Comparison of ENCODE assay signal across 23 cellular contexts in genomic region chr15:61992518-61992917, GRCh38.
DNase-seq lines count a peak whose midpoint lies in the region; ATAC-seq, FAIRE-seq and TF ChIP-seq lines count a peak whose summit lies in the region.
"Had no signal": no experiment of that assay in that cellular context is flagged by ENCODE, and none has a peak within 500 bp of the region (broad histone marks: within the 10 kb centered on the region; RNA-seq: fewer than 3 reads in every experiment).

No MANE protein-coding gene starts in this region.

- no peaks in the 10 kb centered on the region for H3K79me2 ChIP-seq in K562 (ENCODE audit: control insufficient read depth, insufficient read depth, low read length)

- H3K4me2 ChIP-seq in K562 (ENCODE audit: insufficient read depth, low read length), result no peak overlapping the region
- H3K4me2 ChIP-seq: BLaER1 treated with 17β-estradiol and CSF1 and Interleukin-3, amounts not matched to agents 10 nM and 100 nM; GM23338 had no signal

- no peak for ATAC-seq in activated naive CD4-positive, alpha-beta T cell treated with anti-CD3 and anti-CD28 coated beads, Interleukin-2, amount 50 U/mL, for 72 hours
- no peak for ATAC-seq in T-cell (replicated peaks in 1 of 4)
- no peak for ATAC-seq in K562
- ATAC-seq in naive B cell (ENCODE audit: low read depth in 2 of 2), result no peak
- no peak for ATAC-seq in HG03135 (IDR thresholded peaks at IDR 0.05; ENCODE audit: unreplicated experiment)
- ATAC-seq: CD8-positive, alpha-beta T cell; GM12878; GM23338 had no signal

- no peak for TF ChIP-seq EP300 in K562 (IDR thresholded peaks at IDR 0.05; ENCODE audit: low read length)

- intact Hi-C loops in K562 (cut with micrococcal nuclease), result no loop called here

- peak overlapping the region; percentile 23 for H3K27ac Mint-ChIP-seq in activated naive CD4-positive, alpha-beta T cell treated with anti-CD3 and anti-CD28 coated beads, Interleukin-2, amount 50 U/mL, for 24 hours
- H3K27ac Mint-ChIP-seq in activated naive CD4-positive, alpha-beta T cell treated with anti-CD3 and anti-CD28 coated beads, Interleukin-2, amount 50 U/mL, for 72 hours, result no peak overlapping the region
- peak overlapping the region; percentile 45 to 55 for H3K27ac Mint-ChIP-seq in T-cell
- peak overlapping the region; percentile 8 to 81 (median 50) for H3K27ac Mint-ChIP-seq in naive B cell
- H3K27ac Mint-ChIP-seq: B cell, GM23338 had no signal

- H3K27ac ChIP-seq in K562 (ENCODE audit: extremely low read depth, low read depth, low read length), result no peak overlapping the region
- H3K27ac ChIP-seq: BLaER1 treated with 17β-estradiol and CSF1 and Interleukin-3, amounts not matched to agents 10 nM and 100 nM had no signal

- H3K27me3 Mint-ChIP-seq in activated naive CD4-positive, alpha-beta T cell treated with anti-CD3 and anti-CD28 coated beads, Interleukin-2, amount 50 U/mL, for 24 hours, result no peaks in the 10 kb centered on the region
- H3K27me3 Mint-ChIP-seq in T-cell (no peaks in the 10 kb centered on the region), naive B cell (no peaks in the 10 kb centered on the region)
- H3K27me3 Mint-ChIP-seq: B cell had no signal

- H3K36me3 Mint-ChIP-seq in activated naive CD4-positive, alpha-beta T cell treated with anti-CD3 and anti-CD28 coated beads, Interleukin-2, amount 50 U/mL, for 24 hours, result peaks cover 48% of the 10 kb centered on the region
- H3K36me3 Mint-ChIP-seq in activated naive CD4-positive, alpha-beta T cell treated with anti-CD3 and anti-CD28 coated beads, Interleukin-2, amount 50 U/mL, for 72 hours, result peaks cover 17 to 45% of the 10 kb centered on the region in 2 donors
- H3K36me3 Mint-ChIP-seq in T-cell (peaks cover 65% of the 10 kb centered on the region), naive B cell (peaks cover 23 to 26% of the 10 kb centered on the region in 2 donors)

- in situ Hi-C loops in K562 (cut with MboI), result no loop called here

- H3K9me3 Mint-ChIP-seq in activated naive CD4-positive, alpha-beta T cell treated with anti-CD3 and anti-CD28 coated beads, Interleukin-2, amount 50 U/mL, for 24 hours, result peaks cover 12% of the 10 kb centered on the region
- no peaks in the 10 kb centered on the region for H3K9me3 Mint-ChIP-seq in activated naive CD4-positive, alpha-beta T cell treated with anti-CD3 and anti-CD28 coated beads, Interleukin-2, amount 50 U/mL, for 72 hours
- H3K9me3 Mint-ChIP-seq in T-cell (peaks cover 0 to 8% (median 1%) of the 10 kb centered on the region in 3 donors), naive B cell (peaks cover 0 to 13% (median 3%) of the 10 kb centered on the region in 7 donors)
- H3K9me3 Mint-ChIP-seq: GM23338 had no signal

- no peak for TF ChIP-seq RAD21 in K562 (CRISPR knock-in tag; conservative IDR thresholded peaks at IDR 0.05 in 1 of 2, IDR thresholded peaks at IDR 0.05 in 1 of 2)

- BruUV-seq in K562 (replicated peaks; lab: Mats Ljungman, UMichigan), result no TSS peak

- TF ChIP-seq POLR2A in K562 (conservative IDR thresholded peaks at IDR 0.05), result no peak

- peak; percentile 40 for FAIRE-seq in K562 (lab: Jason Lieb, UNC)
- FAIRE-seq: GM12878, GM19239, H54, HTR-8/SVneo had no signal

- H3K9me3 ChIP-seq in K562 (replicated peaks; ENCODE audit: control insufficient read depth, insufficient read depth, low read depth, low read length), result 0 out of 2 replicates have a peak, but pooled peaks cover 3% of the 10 kb centered on the region
- H3K9me3 ChIP-seq in MG63, result no peaks in the 10 kb centered on the region

- no peak overlapping the region for H2AFZ ChIP-seq in K562 (ENCODE audit: low read depth, low read length)
- H2AFZ ChIP-seq: GM23338 had no signal

- peaks cover 20% of the 10 kb centered on the region for H3K36me3 ChIP-seq in K562 (ENCODE audit: control insufficient read depth, insufficient read depth, low read length)
- H3K36me3 ChIP-seq in MG63, result peaks cover 8% of the 10 kb centered on the region

- H3K9me1 ChIP-seq in K562 (ENCODE audit: control insufficient read depth, insufficient read depth, low read length), result no peaks in the 10 kb centered on the region

- no peak for DNase-seq in activated naive CD4-positive, alpha-beta T cell treated with anti-CD3 and anti-CD28 coated beads, Interleukin-2, amount 50 U/mL, for 72 hours (ENCODE audit: low spot score in 2 of 2)
- DNase-seq in T-cell (no peak), K562 (ENCODE audit: extremely low read depth in 1 of 4, low spot score in 3 of 4) (no peak), naive B cell (no peak), MG63 (no peak), NCI-H748 (lab: John Stamatoyannopoulos, UW; ENCODE audit: unreplicated experiment) (no peak)
- DNase-seq: CD8-positive, alpha-beta T cell; COR-L47; DMS 273 treated with DMSO at 0.1 percent for 48 hours; DMS53; DND-41; EL; HCEC 1CT; IMR-90 had no signal

- H3K4me3 ChIP-seq in K562 (no peak overlapping the region), MG63 (no peak overlapping the region)
- H3K4me3 ChIP-seq: BLaER1 treated with 17β-estradiol and CSF1 and Interleukin-3, amounts not matched to agents 10 nM and 100 nM; GM12878; GM23338 had no signal

- no peaks in the 10 kb centered on the region for H3K4me1 ChIP-seq in K562 (replicated peaks in 1 of 2; ENCODE audit: control insufficient read depth in 2 of 2, insufficient read depth in 2 of 2, low read length in 2 of 2)
- H3K4me1 ChIP-seq: BLaER1 treated with 17β-estradiol and CSF1 and Interleukin-3, amounts not matched to agents 10 nM and 100 nM had no signal

- H3K27me3 ChIP-seq in K562 (ENCODE audit: control insufficient read depth in 2 of 2, insufficient read depth in 2 of 2, low read length in 2 of 2) (no peaks in the 10 kb centered on the region), MG63 (no peaks in the 10 kb centered on the region)
- H3K27me3 ChIP-seq: BLaER1 treated with 17β-estradiol and CSF1 and Interleukin-3, amounts not matched to agents 10 nM and 100 nM had no signal

- H3K4me1 Mint-ChIP-seq in activated naive CD4-positive, alpha-beta T cell treated with anti-CD3 and anti-CD28 coated beads, Interleukin-2, amount 50 U/mL, for 24 hours, result peaks cover 14% of the 10 kb centered on the region
- H3K4me1 Mint-ChIP-seq in T-cell, result peaks cover 0 to 4% (median 2%) of the 10 kb centered on the region in 3 donors
- H3K4me1 Mint-ChIP-seq in naive B cell, result peaks cover 0 to 5% (median 0%) of the 10 kb centered on the region in 3 donors
- H3K4me1 Mint-ChIP-seq: B cell, GM23338 had no signal

- no peaks in the 10 kb centered on the region for H4K20me1 ChIP-seq in K562 (replicated peaks; ENCODE audit: control insufficient read depth, insufficient read depth, low read length)

- no peak for TF ChIP-seq CTCF in K562 (IDR thresholded peaks at IDR 0.05 in 2 of 3, conservative IDR thresholded peaks at IDR 0.05 in 1 of 3; ENCODE audit: insufficient read depth in 2 of 3, low read depth in 1 of 3, low read length in 3 of 3)

- H3K4me3 Mint-ChIP-seq in activated naive CD4-positive, alpha-beta T cell treated with anti-CD3 and anti-CD28 coated beads, Interleukin-2, amount 50 U/mL, for 24 hours, result no peak overlapping the region
- H3K4me3 Mint-ChIP-seq in T-cell (no peak overlapping the region), naive B cell (no peak overlapping the region)
- H3K4me3 Mint-ChIP-seq: B cell; CD8-positive, alpha-beta T cell; GM23338 had no signal

- no peak overlapping the region for H3K9ac ChIP-seq in K562 (ENCODE audit: insufficient read depth in 1 of 2, low read depth in 2 of 2, low read length in 2 of 2)
- H3K9ac ChIP-seq: BLaER1 treated with 17β-estradiol and CSF1 and Interleukin-3, amounts not matched to agents 10 nM and 100 nM had no signal

- CTCF ChIA-PET in T-cell (lab: Charles Lee) (interaction anchor here in 1 of 2 donors (0.7 kb wide), 1 partner anchor 74 kb away, joined by 3 read pairs; the partner anchor contains the start of gene C2CD4A), K562 (lab: Yijun Ruan, JAX; ENCODE audit: low intra/inter-chr PET ratio) (no interaction called here)

- POLR2A ChIA-PET in T-cell (lab: Charles Lee) (no interaction called here), K562 (lab: Yijun Ruan, JAX) (no interaction called here)

TF ChIP-seq in K562, 482 proteins besides CTCF, POLR2A, EP300 and RAD21:
- TF ChIP-seq TBP (optimal IDR thresholded peaks at IDR 0.05; ENCODE audit: low read depth, low read length), result no peak
- no peak for TF ChIP-seq MTA1 (IDR thresholded peaks at IDR 0.05; ENCODE audit: borderline replicate concordance)
- TF ChIP-seq ESRRB (CRISPR knock-in tag; IDR thresholded peaks at IDR 0.05; ENCODE audit: borderline replicate concordance), result no peak
- TF ChIP-seq KAT7 (CRISPR knock-in tag; IDR thresholded peaks at IDR 0.05; ENCODE audit: borderline replicate concordance), result no peak
- no peak for TF ChIP-seq ZNF830 (CRISPR knock-in tag; IDR thresholded peaks at IDR 0.05)
- TF ChIP-seq FOXJ3 (CRISPR knock-in tag; IDR thresholded peaks at IDR 0.05), result no peak
- no peak for TF ChIP-seq L3MBTL2 (IDR thresholded peaks at IDR 0.05)
- TF ChIP-seq ZBTB5 (IDR thresholded peaks at IDR 0.05), result no peak
- TF ChIP-seq ZFP1 (CRISPR knock-in tag; IDR thresholded peaks at IDR 0.05), result no peak
- TF ChIP-seq RBM14 (IDR thresholded peaks at IDR 0.05; ENCODE audit: borderline replicate concordance, insufficient read depth, low read depth, low read length), result no peak
- no peak for TF ChIP-seq USF1 (CRISPR knock-in tag; IDR thresholded peaks at IDR 0.05)
- no peak for TF ChIP-seq NFYB (IDR thresholded peaks at IDR 0.05; ENCODE audit: extremely low read depth, insufficient read length)

Comparison
In these comparisons a context has a peak if more than half of its experiments do, and no peak if none do; other contexts are left out.
1. H3K27ac Mint-ChIP-seq: peak in activated naive CD4-positive, alpha-beta T cell treated with anti-CD3 and anti-CD28 coated beads, Interleukin-2, amount 50 U/mL, for 24 hours (single experiment), T-cell (2 of 2) and naive B cell (6 of 6); none in activated naive CD4-positive, alpha-beta T cell treated with anti-CD3 and anti-CD28 coated beads, Interleukin-2, amount 50 U/mL, for 72 hours (0 of 2).